ENCODE assay signal across 7 cellular contexts in the genomic region with DNA sequence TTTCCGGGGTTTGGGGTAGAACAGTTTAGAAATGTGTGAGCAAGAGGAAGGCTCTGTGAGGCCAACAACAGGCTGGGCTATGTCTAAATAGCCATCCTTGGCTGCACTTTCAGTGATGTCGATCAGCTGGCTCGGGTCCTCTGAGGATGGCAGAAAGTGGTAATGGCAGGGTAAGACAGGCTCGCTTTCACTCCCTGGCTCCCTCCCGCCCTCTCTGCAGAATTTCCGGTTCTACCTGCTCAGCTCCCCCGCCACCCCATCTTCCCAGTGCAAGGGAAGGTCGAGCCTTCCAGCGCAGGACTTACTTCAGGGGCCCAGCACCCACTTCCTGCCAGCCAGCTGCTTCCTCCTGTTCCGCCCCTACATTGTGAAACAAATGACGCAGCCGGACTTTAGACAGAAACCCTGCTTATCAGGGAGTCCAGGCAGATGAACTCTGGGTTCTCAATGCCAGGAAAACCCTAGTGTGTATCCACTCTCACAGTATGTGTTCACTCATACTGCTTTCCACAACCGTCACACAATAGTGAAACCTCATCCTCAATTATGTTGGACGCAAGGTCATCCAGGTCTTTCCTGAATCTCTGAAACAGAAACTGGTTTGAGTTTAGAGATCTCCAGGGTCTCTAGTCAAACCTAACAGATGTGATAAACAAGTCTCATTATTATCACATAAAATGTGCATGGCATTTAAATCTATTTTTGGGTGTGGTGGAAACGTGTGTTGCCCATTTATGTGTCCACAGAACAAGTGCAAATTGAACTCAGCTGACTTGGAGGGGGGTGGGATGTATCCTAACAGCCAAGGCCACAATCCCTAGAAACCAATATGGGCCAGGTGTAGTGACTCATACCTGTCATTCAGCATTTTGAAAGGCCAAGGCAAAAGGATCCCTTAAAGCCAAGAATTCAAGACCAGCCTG. TPM values are rescaled to one million over a fixed set of nuclear protein-coding genes. Genes with fewer than 3 reads are reported as not detected.
DNase-seq lines count a peak whose midpoint lies in the region; ATAC-seq and TF ChIP-seq lines count a peak whose summit lies in the region.

No MANE protein-coding gene starts in this region.

- H3K27me3 ChIP-seq in heart right ventricle, result no peaks in the 10 kb centered on the region
- H3K27me3 ChIP-seq in rectal smooth muscle tissue (ENCODE audit: control insufficient read depth, insufficient read depth, low read length), result no peaks in the 10 kb centered on the region

- H3K36me3 ChIP-seq in heart right ventricle (no peaks in the 10 kb centered on the region), rectal smooth muscle tissue (ENCODE audit: control insufficient read depth, insufficient read depth, low read length) (no peaks in the 10 kb centered on the region)

- WGBS in heart right ventricle, 2 donors, result 37 to 42% methylated on average over 15 of the region's 15 CpGs

- H3K27ac Mint-ChIP-seq in activated naive CD4-positive, alpha-beta T cell treated with anti-CD3 and anti-CD28 coated beads, Interleukin-2, amount 10 ng/mL, durations not matched to agents 7 days and 5 days, result peak overlapping the region; percentile 96

- peak; percentile 65 for TF ChIP-seq POLR2A in GM19099 (IDR thresholded peaks at IDR 0.05; ENCODE audit: extremely low read depth, insufficient read length, low read depth)

- H3K27me3 Mint-ChIP-seq in activated naive CD4-positive, alpha-beta T cell treated with anti-CD3 and anti-CD28 coated beads, Interleukin-2, amount 10 ng/mL, durations not matched to agents 7 days and 5 days, result no peaks in the 10 kb centered on the region

- POLR2A ChIA-PET in RWPE1 (lab: Yijun Ruan, JAX; ENCODE audit: low non-redundant PET), result interaction anchor here (0.6 kb wide), 1 partner anchor 31 kb away, joined by 5 read pairs; no protein-coding TSS in a partner anchor

- peak; percentile 90 for DNase-seq in RWPE1 (ENCODE audit: low spot score)
- peak; percentile 80 for DNase-seq in activated naive CD4-positive, alpha-beta T cell treated with anti-CD3 and anti-CD28 coated beads, Interleukin-2, amount 10 ng/mL, durations not matched to agents 7 days and 5 days
- peak; percentile 70 to 90 for DNase-seq in heart right ventricle
- no peak for DNase-seq in NCI-H1417 treated with DMSO at 0.1 percent for 48 hours (lab: John Stamatoyannopoulos, UW)

- H3K36me3 Mint-ChIP-seq in activated naive CD4-positive, alpha-beta T cell treated with anti-CD3 and anti-CD28 coated beads, Interleukin-2, amount 10 ng/mL, durations not matched to agents 7 days and 5 days, result peaks cover 2% of the 10 kb centered on the region

- H3K4me1 ChIP-seq in heart right ventricle, result peaks cover 0 to 62% (median 30%) of the 10 kb centered on the region in 9 donors
- no peaks in the 10 kb centered on the region for H3K4me1 ChIP-seq in rectal smooth muscle tissue (ENCODE audit: control insufficient read depth, insufficient read depth, low read length)

- no peak for TF ChIP-seq CTCF in RWPE1 (conservative IDR thresholded peaks at IDR 0.05; ENCODE audit: low read depth)
- no peak for TF ChIP-seq CTCF in heart right ventricle (IDR thresholded peaks at IDR 0.05)

- H3K27ac ChIP-seq in RWPE1 (peak overlapping the region; percentile 90), heart right ventricle (peak overlapping the region; percentile 80 to 95 (median 86)), rectal smooth muscle tissue (ENCODE audit: low read depth, low read length) (peak overlapping the region; percentile 70)

- no peaks in the 10 kb centered on the region for H3K9me3 Mint-ChIP-seq in activated naive CD4-positive, alpha-beta T cell treated with anti-CD3 and anti-CD28 coated beads, Interleukin-2, amount 10 ng/mL, durations not matched to agents 7 days and 5 days

- peak overlapping the region in 7 of 10 donors; percentile 8 to 43 (median 29) for H3K4me3 ChIP-seq in heart right ventricle
- peak overlapping the region; percentile 42 for H3K4me3 ChIP-seq in rectal smooth muscle tissue (ENCODE audit: low read length)

- H3K4me3 Mint-ChIP-seq in activated naive CD4-positive, alpha-beta T cell treated with anti-CD3 and anti-CD28 coated beads, Interleukin-2, amount 10 ng/mL, durations not matched to agents 7 days and 5 days, result peak overlapping the region; percentile 68

- intact Hi-C loops in heart right ventricle (cut with DNase I), result no loop called here

- ATAC-seq in HG03175 (IDR thresholded peaks at IDR 0.05; ENCODE audit: unreplicated experiment) (peak; percentile 91), heart right ventricle (peak; percentile 91 to 97 (median 96))

- H3K4me1 Mint-ChIP-seq in activated naive CD4-positive, alpha-beta T cell treated with anti-CD3 and anti-CD28 coated beads, Interleukin-2, amount 10 ng/mL, durations not matched to agents 7 days and 5 days, result peaks cover 29% of the 10 kb centered on the region

- H3K9me3 ChIP-seq in heart right ventricle, result no peaks in the 10 kb centered on the region

- peak overlapping the region; percentile 39 for H3K9ac ChIP-seq in rectal smooth muscle tissue (ENCODE audit: low read length)

- CTCF ChIA-PET in RWPE1 (lab: Yijun Ruan, JAX), result interaction anchor here (0.6 to 0.9 kb wide), 4 partner anchors 23 to 189 kb away, joined by 3 to 5 read pairs (median 3); no protein-coding TSS in a partner anchor
- CTCF ChIA-PET in activated naive CD4-positive, alpha-beta T cell treated with anti-CD3 and anti-CD28 coated beads, Interleukin-2, amount 10 ng/mL, durations not matched to agents 7 days and 5 days (lab: Charles Lee), result interaction anchor here (0.7 to 1.8 kb wide), 4 partner anchors 8 to 83 kb away, joined by 3 to 14 read pairs (median 3); no protein-coding TSS in a partner anchor

RNA-seq across cellular contexts. Expression of a gene that starts 7.1 kb away (rescaled TPM):
- total RNA-seq in heart right ventricle, result 10 to 100 TPM in 6 of 10 donors, 1 to 10 TPM in 4; 7.1 to 22.7 (median 10.5) TPM
- 1 to 10 TPM; 7.5 to 9.9 TPM for polyA plus RNA-seq in heart right ventricle

RNA-seq across cellular contexts. Expression of a gene that starts 24.9 kb away (rescaled TPM):
- total RNA-seq in heart right ventricle, result 10 to 100 TPM in 9 of 10 donors, 1 to 10 TPM in 1; 8.0 to 18.0 (median 13.4) TPM
- polyA plus RNA-seq in heart right ventricle, result 10 to 100 TPM; 11.8 to 15.3 TPM

RNA-seq across cellular contexts. Expression of a gene that starts 31.9 kb away (rescaled TPM):
- 10 to 100 TPM; 23.7 to 43.6 (median 28.5) TPM for total RNA-seq in heart right ventricle
- polyA plus RNA-seq in heart right ventricle, result 10 to 100 TPM; 42.4 to 55.1 TPM

RNA-seq across cellular contexts. Expression of a gene that starts 55.8 kb away (rescaled TPM):
- total RNA-seq in heart right ventricle, result 10 to 100 TPM in 1 of 10 donors, 1 to 10 TPM in 9; 1.5 to 16.4 (median 2.1) TPM
- 1 to 10 TPM; 1.2 to 1.4 TPM for polyA plus RNA-seq in heart right ventricle

RNA-seq across cellular contexts. Expression of a gene that starts 59.2 kb away (rescaled TPM):
- not detected for total RNA-seq in heart right ventricle
- under 1 TPM in 1 of 2 donors, not detected in 1; 0.22 TPM for polyA plus RNA-seq in heart right ventricle
